ENCODE assay signal across 16 cellular contexts in the genomic region with DNA sequence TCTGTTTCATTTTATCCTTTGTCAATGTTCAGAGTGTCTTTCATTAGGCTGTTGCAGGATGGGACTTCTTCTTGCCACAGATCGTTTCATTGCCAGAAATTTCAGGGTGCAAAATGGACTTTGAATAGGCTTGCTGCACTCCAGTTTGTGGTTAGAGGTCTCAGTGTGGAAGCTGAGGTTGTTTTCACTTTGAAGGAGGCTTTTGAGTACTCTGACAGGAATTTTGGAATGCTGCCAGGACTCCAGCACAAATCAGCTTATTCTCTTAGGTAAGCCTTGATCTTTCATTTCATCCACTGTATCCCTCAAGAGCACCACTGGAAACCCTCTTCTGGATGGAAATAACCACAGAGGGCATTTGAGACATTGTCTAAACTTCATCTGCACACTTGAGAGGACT.
"Had no signal": no experiment of that assay in that cellular context is flagged by ENCODE, and none has a peak within 500 bp of the region (broad histone marks: within the 10 kb centered on the region; RNA-seq: fewer than 3 reads in every experiment).

No MANE protein-coding gene starts in this region.

- H3K4me1 ChIP-seq: parathyroid adenoma had no signal

- H3K9ac ChIP-seq: parathyroid adenoma had no signal

- H3K4me3 ChIP-seq: dorsolateral prefrontal cortex, esophagus muscularis mucosa had no signal

- H3K27ac ChIP-seq: dorsolateral prefrontal cortex, esophagus muscularis mucosa, neutrophil, parathyroid adenoma had no signal

- ATAC-seq: left ventricle myocardium superior, natural killer cell had no signal

- DNase-seq: activated CD4-positive, alpha-beta memory T cell treated with anti-CD3 and anti-CD28 coated beads, Interleukin-2, amount 10 ng/mL, durations not matched to agents 7 days and 5 days; activated CD4-positive, alpha-beta T cell treated with anti-CD3 and anti-CD28 coated beads for 4 hours; activated effector memory CD4-positive, alpha-beta T cell treated with Interleukin-2 at 50 U/mL for 16 hours; activated naive CD4-positive, alpha-beta T cell treated with anti-CD3 and anti-CD28 coated beads, Interleukin-2, amount 50 U/mL, for 16 hours; activated T-cell treated with anti-CD3 and anti-CD28 coated beads, Interleukin-2, amount 50 U/mL, for 24 hours; dorsolateral prefrontal cortex; left ventricle myocardium superior; mesenchymal stem cell; natural killer cell; stimulated activated CD4-positive, alpha-beta T cell treated with anti-CD3 and anti-CD28 coated beads, Interleukin-4, amount 100 ng/mL, for 4 hours; stimulated activated CD8-positive, alpha-beta memory T cell treated with anti-CD3 and anti-CD28 coated beads, Interleukin-4, amount 100 ng/mL, for 48 hours; stimulated activated naive CD4-positive, alpha-beta T cell treated with Interleukin-2 at 50 U/mL for 16 hours; T-helper 2 cell had no signal

- H2AFZ ChIP-seq: parathyroid adenoma had no signal

- H3K27me3 ChIP-seq: dorsolateral prefrontal cortex, esophagus muscularis mucosa, neutrophil had no signal

- H3K79me2 ChIP-seq: parathyroid adenoma had no signal

- H3K36me3 ChIP-seq: esophagus muscularis mucosa, neutrophil had no signal

- H3K9me3 ChIP-seq: esophagus muscularis mucosa, neutrophil had no signal
